19 cellular contexts compared by ENCODE assay signal in the genomic region with DNA sequence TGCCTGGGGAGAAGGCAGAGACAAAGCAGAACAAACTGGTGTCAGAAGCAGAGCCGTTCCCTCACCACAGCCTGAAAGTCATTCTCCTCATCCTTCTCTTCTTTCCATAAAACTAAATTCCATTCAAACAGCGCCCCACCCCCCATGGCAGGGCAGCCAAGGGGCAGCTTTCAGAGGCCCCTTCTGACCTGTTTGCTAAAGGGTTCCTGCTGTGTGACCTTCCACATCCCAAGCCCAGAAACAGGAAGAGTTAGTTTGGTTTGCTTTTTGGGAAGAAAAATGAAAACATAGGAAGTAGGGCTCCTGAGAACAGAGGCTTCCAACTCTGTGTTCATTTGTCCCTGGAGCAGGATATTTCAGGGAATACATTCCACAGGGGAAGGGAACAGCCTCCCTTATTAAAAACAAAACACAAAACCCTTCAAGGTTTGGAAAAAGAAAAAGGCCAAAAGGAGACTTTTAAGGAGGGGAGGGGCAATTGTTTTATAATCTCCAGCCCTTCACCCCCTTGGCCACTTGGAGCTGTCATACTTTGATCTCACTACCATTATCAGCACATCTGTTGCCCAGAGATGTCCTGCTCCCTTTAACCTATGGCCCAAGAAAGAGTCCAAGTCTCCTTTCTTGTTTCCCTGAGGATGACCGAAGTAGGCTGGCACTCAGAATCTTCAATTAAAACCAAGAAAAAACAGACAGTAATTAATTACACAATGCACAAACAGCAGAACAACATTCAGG. TPM values are rescaled to one million over a fixed set of nuclear protein-coding genes. Genes with fewer than 3 reads are reported as not detected.
DNase-seq lines count a peak whose midpoint lies in the region; ATAC-seq and TF ChIP-seq lines count a peak whose summit lies in the region.
"Had no signal": no experiment of that assay in that cellular context is flagged by ENCODE, and none has a peak within 500 bp of the region (broad histone marks: within the 10 kb centered on the region; RNA-seq: fewer than 3 reads in every experiment).

No MANE protein-coding gene starts in this region.

- H2AFZ ChIP-seq in hepatocyte: no peak overlapping the region

- DNase-seq in hepatocyte (ENCODE audit: low spot score): no peak
- no peak for DNase-seq in neural crest cell (ENCODE audit: low read depth, low spot score)
- no peak for DNase-seq in upper lobe of left lung
- no peak for DNase-seq in NCI-H1417 treated with DMSO at 0.1 percent for 48 hours (lab: John Stamatoyannopoulos, UW)
- no peak for DNase-seq in kidney glomerular epithelial cell (lab: John Stamatoyannopoulos, UW)
- DNase-seq in CD8-positive, alpha-beta T cell: no peak
- DNase-seq: activated CD4-positive, alpha-beta T cell treated with anti-CD3 and anti-CD28 coated beads, Interleukin-2, amount 10 ng/mL, durations not matched to agents 24 days and 14 days; activated naive CD4-positive, alpha-beta T cell treated with anti-CD3 and anti-CD28 coated beads, Interleukin-2, amount 10 ng/mL, durations not matched to agents 7 days and 5 days; GOT3; islet precursor cell; NCI-H1105 treated with DMSO at 0.1 percent for 48 hours; NCI-H774; Peyer's patch had no signal

- H3K79me2 ChIP-seq in hepatocyte: no peaks in the 10 kb centered on the region

- TF ChIP-seq EP300 in upper lobe of left lung (IDR thresholded peaks at IDR 0.05): no peak

- TF ChIP-seq POLR2A in upper lobe of left lung (IDR thresholded peaks at IDR 0.05): no peak

- no peaks in the 10 kb centered on the region for H3K36me3 Mint-ChIP-seq in dendritic cell treated with granulocyte-macrophage colony-stimulating factor and Interleukin-4, amounts not matched to agents 40 ng/mL and 50 ng/mL, for 4 days (ENCODE audit: low read depth)
- H3K36me3 Mint-ChIP-seq in neural crest cell (ENCODE audit: low read depth): peaks cover 3% of the 10 kb centered on the region
- no peaks in the 10 kb centered on the region for H3K36me3 Mint-ChIP-seq in CD8-positive, alpha-beta T cell
- H3K36me3 Mint-ChIP-seq: activated naive CD4-positive, alpha-beta T cell treated with anti-CD3 and anti-CD28 coated beads, Interleukin-2, amount 10 ng/mL, durations not matched to agents 7 days and 5 days had no signal

- H3K4me1 Mint-ChIP-seq in dendritic cell treated with granulocyte-macrophage colony-stimulating factor and Interleukin-4, amounts not matched to agents 40 ng/mL and 50 ng/mL, for 4 days (ENCODE audit: low read depth): peaks cover 42% of the 10 kb centered on the region
- H3K4me1 Mint-ChIP-seq in neural crest cell: peaks cover 43% of the 10 kb centered on the region
- no peaks in the 10 kb centered on the region for H3K4me1 Mint-ChIP-seq in CD8-positive, alpha-beta T cell (ENCODE audit: low read depth)
- H3K4me1 Mint-ChIP-seq: activated CD4-positive, alpha-beta T cell treated with anti-CD3 and anti-CD28 coated beads, Interleukin-2, amount 10 ng/mL, durations not matched to agents 24 days and 14 days; activated naive CD4-positive, alpha-beta T cell treated with anti-CD3 and anti-CD28 coated beads, Interleukin-2, amount 10 ng/mL, durations not matched to agents 7 days and 5 days; B cell had no signal

- no peak for TF ChIP-seq CTCF in hepatocyte (IDR thresholded peaks at IDR 0.05; ENCODE audit: poor library complexity)
- TF ChIP-seq CTCF in neural crest cell (conservative IDR thresholded peaks at IDR 0.05): no peak
- no peak for TF ChIP-seq CTCF in upper lobe of left lung (IDR thresholded peaks at IDR 0.05)
- no peak for TF ChIP-seq CTCF in CD8-positive, alpha-beta T cell (IDR thresholded peaks at IDR 0.05)

- H3K4me2 ChIP-seq in hepatocyte: no peak overlapping the region

- POLR2A ChIA-PET in CD8-positive, alpha-beta T cell (lab: Charles Lee): no interaction called here

- H4K20me1 ChIP-seq in hepatocyte (ENCODE audit: insufficient read depth, poor library complexity, severe bottlenecking): no peaks in the 10 kb centered on the region

- no peaks in the 10 kb centered on the region for H3K27me3 Mint-ChIP-seq in dendritic cell treated with granulocyte-macrophage colony-stimulating factor and Interleukin-4, amounts not matched to agents 40 ng/mL and 50 ng/mL, for 4 days
- no peaks in the 10 kb centered on the region for H3K27me3 Mint-ChIP-seq in neural crest cell (ENCODE audit: low read depth)
- H3K27me3 Mint-ChIP-seq in CD8-positive, alpha-beta T cell (ENCODE audit: low read depth): no peaks in the 10 kb centered on the region
- H3K27me3 Mint-ChIP-seq: activated CD4-positive, alpha-beta T cell treated with anti-CD3 and anti-CD28 coated beads, Interleukin-2, amount 10 ng/mL, durations not matched to agents 24 days and 14 days had no signal

- H3K9me3 ChIP-seq in hepatocyte (ENCODE audit: low read depth) (no peaks in the 10 kb centered on the region), upper lobe of left lung (no peaks in the 10 kb centered on the region)
- no peaks in the 10 kb centered on the region for H3K9me3 ChIP-seq in CD8-positive, alpha-beta T cell (ENCODE audit: low read length)
- H3K9me3 ChIP-seq: Peyer's patch, thyroid gland had no signal

- H3K27ac ChIP-seq in hepatocyte (peak overlapping the region; percentile 29), upper lobe of left lung (peak overlapping the region in 3 of 4 donors; percentile 24 to 75 (median 52))
- no peak overlapping the region for H3K27ac ChIP-seq in CD8-positive, alpha-beta T cell (ENCODE audit: low read depth, low read length)
- H3K27ac ChIP-seq: Peyer's patch, thyroid gland had no signal

- H3K4me1 ChIP-seq in hepatocyte (ENCODE audit: insufficient read depth) (no peaks in the 10 kb centered on the region), upper lobe of left lung (peaks cover 0 to 18% (median 5%) of the 10 kb centered on the region in 4 donors)
- no peaks in the 10 kb centered on the region for H3K4me1 ChIP-seq in CD8-positive, alpha-beta T cell (ENCODE audit: insufficient read depth, low read length)
- H3K4me1 ChIP-seq: Peyer's patch had no signal

- 46% methylated on average over 3 of the region's 3 CpGs for WGBS in hepatocyte (ENCODE audit: low lambda C conversion rate, missing lambda C conversion rate)
- WGBS in upper lobe of left lung, 2 donors: 48 to 51% methylated on average over 2 to 3 of the region's 3 CpGs

- H3K4me3 ChIP-seq in hepatocyte (no peak overlapping the region), upper lobe of left lung (no peak overlapping the region)
- H3K4me3 ChIP-seq in CD8-positive, alpha-beta T cell (ENCODE audit: low read depth, low read length): no peak overlapping the region
- H3K4me3 ChIP-seq: coronary artery, Peyer's patch, thyroid gland had no signal

- H3K27me3 ChIP-seq in hepatocyte (no peaks in the 10 kb centered on the region), upper lobe of left lung (no peaks in the 10 kb centered on the region)
- H3K27me3 ChIP-seq in CD8-positive, alpha-beta T cell (ENCODE audit: insufficient read depth, low read length): no peaks in the 10 kb centered on the region
- H3K27me3 ChIP-seq: Peyer's patch, thyroid gland had no signal

- H3K4me3 Mint-ChIP-seq in dendritic cell treated with granulocyte-macrophage colony-stimulating factor and Interleukin-4, amounts not matched to agents 40 ng/mL and 50 ng/mL, for 4 days: no peak overlapping the region
- peak overlapping the region; percentile 56 for H3K4me3 Mint-ChIP-seq in neural crest cell
- no peak overlapping the region for H3K4me3 Mint-ChIP-seq in CD8-positive, alpha-beta T cell
- H3K4me3 Mint-ChIP-seq: activated CD4-positive, alpha-beta T cell treated with anti-CD3 and anti-CD28 coated beads, Interleukin-2, amount 10 ng/mL, durations not matched to agents 24 days and 14 days; activated naive CD4-positive, alpha-beta T cell treated with anti-CD3 and anti-CD28 coated beads, Interleukin-2, amount 10 ng/mL, durations not matched to agents 7 days and 5 days; B cell had no signal

- H3K27ac Mint-ChIP-seq in dendritic cell treated with granulocyte-macrophage colony-stimulating factor and Interleukin-4, amounts not matched to agents 40 ng/mL and 50 ng/mL, for 4 days: peak overlapping the region; percentile 84
- H3K27ac Mint-ChIP-seq in neural crest cell (ENCODE audit: unreplicated experiment): peak overlapping the region; percentile 40
- H3K27ac Mint-ChIP-seq in CD8-positive, alpha-beta T cell: no peak overlapping the region
- H3K27ac Mint-ChIP-seq: activated CD4-positive, alpha-beta T cell treated with anti-CD3 and anti-CD28 coated beads, Interleukin-2, amount 10 ng/mL, durations not matched to agents 24 days and 14 days; activated naive CD4-positive, alpha-beta T cell treated with anti-CD3 and anti-CD28 coated beads, Interleukin-2, amount 10 ng/mL, durations not matched to agents 7 days and 5 days; B cell had no signal

- CTCF ChIA-PET in CD8-positive, alpha-beta T cell (lab: Charles Lee): no interaction called here

- no peak for ATAC-seq in upper lobe of left lung (ENCODE audit: low FRiP score in 2 of 2)
- ATAC-seq in GM19395 (IDR thresholded peaks at IDR 0.05; ENCODE audit: unreplicated experiment): no peak
- no peak for ATAC-seq in CD8-positive, alpha-beta T cell
- ATAC-seq: esophagus mucosa had no signal

- intact Hi-C loops in dendritic cell treated with granulocyte-macrophage colony-stimulating factor and Interleukin-4, amounts not matched to agents 40 ng/mL and 50 ng/mL, for 4 days (cut with micrococcal nuclease): no loop called here
- intact Hi-C loops in CD8-positive, alpha-beta T cell (cut with DNase I, micrococcal nuclease): no loop called here

- no peaks in the 10 kb centered on the region for H3K9me3 Mint-ChIP-seq in dendritic cell treated with granulocyte-macrophage colony-stimulating factor and Interleukin-4, amounts not matched to agents 40 ng/mL and 50 ng/mL, for 4 days
- peaks cover 3% of the 10 kb centered on the region for H3K9me3 Mint-ChIP-seq in neural crest cell
- H3K9me3 Mint-ChIP-seq in CD8-positive, alpha-beta T cell: no peaks in the 10 kb centered on the region
- H3K9me3 Mint-ChIP-seq: activated CD4-positive, alpha-beta T cell treated with anti-CD3 and anti-CD28 coated beads, Interleukin-2, amount 10 ng/mL, durations not matched to agents 24 days and 14 days; activated naive CD4-positive, alpha-beta T cell treated with anti-CD3 and anti-CD28 coated beads, Interleukin-2, amount 10 ng/mL, durations not matched to agents 7 days and 5 days had no signal

- H3K9me2 ChIP-seq in hepatocyte (replicated peaks; ENCODE audit: insufficient read depth): no peaks in the 10 kb centered on the region

- H3K36me3 ChIP-seq in hepatocyte (replicated peaks; ENCODE audit: insufficient read depth, low read depth) (no peaks in the 10 kb centered on the region), upper lobe of left lung (no peaks in the 10 kb centered on the region)
- H3K36me3 ChIP-seq in CD8-positive, alpha-beta T cell (ENCODE audit: insufficient read depth, low read length): no peaks in the 10 kb centered on the region
- H3K36me3 ChIP-seq: Peyer's patch, thyroid gland had no signal

RNA-seq across cellular contexts. Expression of a gene that starts 25.3 kb away (rescaled TPM):
- 3.2 and 3.3 TPM in 2 replicates for total RNA-seq in hepatocyte
- polyA plus RNA-seq in hepatocyte: 1.1 and 2.8 TPM in 2 replicates
- 1.5 and 1.8 TPM in 2 replicates for total RNA-seq in neural crest cell
- 10 to 100 TPM; 13.9 to 43.1 (median 25.8) TPM for total RNA-seq in upper lobe of left lung
- not detected for total RNA-seq in CD8-positive, alpha-beta T cell
